ENCODE assay signal across 19 cellular contexts in the genomic region with DNA sequence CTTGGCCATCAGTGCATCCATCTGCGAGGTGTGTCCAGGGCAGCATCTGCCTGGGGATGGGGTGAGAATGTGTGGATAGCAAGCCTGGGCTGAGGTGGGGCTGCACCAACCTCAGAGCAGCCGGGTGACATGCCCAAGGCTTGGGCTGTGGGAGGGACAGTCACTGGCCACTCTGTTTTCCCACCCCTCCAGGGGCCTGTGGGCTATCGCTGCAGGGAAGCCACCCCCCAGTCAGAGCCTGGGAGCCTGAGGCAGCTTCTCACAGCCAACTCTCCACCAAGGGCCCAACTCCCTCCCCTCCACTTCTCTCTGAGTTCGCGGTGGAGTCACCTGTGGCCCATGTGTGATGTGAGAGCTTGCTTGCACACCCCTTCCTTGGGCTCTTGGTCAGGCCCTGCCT. TPM values are rescaled to one million over a fixed set of nuclear protein-coding genes. Genes with fewer than 3 reads are reported as not detected.
DNase-seq lines count a peak whose midpoint lies in the region; ATAC-seq, FAIRE-seq and TF ChIP-seq lines count a peak whose summit lies in the region.
"Had no signal": no experiment of that assay in that cellular context is flagged by ENCODE, and none has a peak within 500 bp of the region (broad histone marks: within the 10 kb centered on the region; RNA-seq: fewer than 3 reads in every experiment).

No MANE protein-coding gene starts in this region.

- ATAC-seq in Right ventricle myocardium inferior: no peak
- no peak for ATAC-seq in left ventricle myocardium superior
- ATAC-seq: A549 had no signal

- H2BK20ac ChIP-seq in H1 (ENCODE audit: low read length): no peak overlapping the region

- H3K36me3 ChIP-seq in H1 (ENCODE audit: control insufficient read depth in 2 of 4, insufficient read depth in 4 of 4, low read length in 3 of 4): no peaks in the 10 kb centered on the region

- no peak overlapping the region for H3K14ac ChIP-seq in H1 (ENCODE audit: insufficient read length)

- no peak overlapping the region for H3K9ac ChIP-seq in H1 (replicated peaks in 1 of 4; ENCODE audit: extremely low read depth in 1 of 4, low read depth in 3 of 4, low read length in 3 of 4)

- H3K27me3 ChIP-seq in H1 (replicated peaks in 1 of 4; ENCODE audit: control insufficient read depth in 3 of 4, extremely low read depth in 1 of 4, insufficient read depth in 3 of 4, low read length in 3 of 4): no peaks in the 10 kb centered on the region

- H3K4me1 ChIP-seq in H1 (replicated peaks in 1 of 4; ENCODE audit: control insufficient read depth in 3 of 4, insufficient read depth in 4 of 4, low read length in 3 of 4): peaks cover 9 to 21% (median 11%) of the 10 kb centered on the region in 4 experiments; a peak in 6 of 7 replicates
- H3K4me1 ChIP-seq: A549, Caco-2 had no signal

- H2AFZ ChIP-seq in H1 (ENCODE audit: low read length): no peak overlapping the region

- no peak overlapping the region for H2BK12ac ChIP-seq in H1 (ENCODE audit: low read depth, low read length)

- TF ChIP-seq CTCF in H1 (IDR thresholded peaks at IDR 0.05; ENCODE audit: control extremely low read depth in 1 of 3, insufficient read depth in 1 of 3, low read depth in 1 of 3, low read length in 3 of 3) (no peak), progenitor cell of endocrine pancreas (IDR thresholded peaks at IDR 0.05; ENCODE audit: unreplicated experiment) (no peak)

- no peaks in the 10 kb centered on the region for H3K27me3 Mint-ChIP-seq in progenitor cell of endocrine pancreas

- no peak overlapping the region for H3K18ac ChIP-seq in H1 (ENCODE audit: extremely low read depth, low read length)

- H3K9me3 Mint-ChIP-seq in progenitor cell of endocrine pancreas (ENCODE audit: low read depth): no peaks in the 10 kb centered on the region
- H3K9me3 Mint-ChIP-seq: CD8-positive, alpha-beta memory T cell; H9 had no signal

- no peak for TF ChIP-seq POLR2A in H1 (IDR thresholded peaks at IDR 0.05; ENCODE audit: control extremely low read depth in 1 of 2, low read depth in 2 of 2, low read length in 2 of 2)

- no peak overlapping the region for H3K4me2 ChIP-seq in H1 (ENCODE audit: insufficient read depth in 1 of 2, low read depth in 2 of 2, low read length in 2 of 2)
- H3K4me2 ChIP-seq: A549 had no signal

- CTCF ChIA-PET in H1 (lab: Charles Lee; ENCODE audit: partially characterized antibody): interaction anchor here (0.5 to 20.4 kb wide), 10 partner anchors 10 to 357 kb away, joined by 3 to 305 read pairs (median 6); no protein-coding TSS in a partner anchor

- H4K91ac ChIP-seq in H1 (replicated peaks; ENCODE audit: insufficient read length, low read length): no peak overlapping the region

- WGBS in H1 (ENCODE audit: extremely low coverage in 1 of 2, insufficient coverage in 1 of 2, insufficient read length in 1 of 2, insufficient replicate concordance in 2 of 2, low coverage in 1 of 2, low lambda C conversion rate in 2 of 2, missing lambda C conversion rate in 1 of 2), 2 experiments: 82% methylated on average over 5 of the region's 5 CpGs; no CpG with 5 or more reads in 1 of the 2 experiments

- no peaks in the 10 kb centered on the region for H3K23me2 ChIP-seq in H1 (ENCODE audit: low read depth, low read length)

- H3K9me3 ChIP-seq in H1 (ENCODE audit: insufficient read depth in 2 of 2, low read depth in 1 of 2, low read length in 1 of 2): no peaks in the 10 kb centered on the region
- H3K9me3 ChIP-seq: A549, Caco-2 had no signal

- FAIRE-seq in H1 (lab: Jason Lieb, UNC): no peak
- FAIRE-seq: A549, D721Med, G401.6, GM12891 had no signal

- H3K27ac ChIP-seq in H1 (ENCODE audit: low read depth, low read length): no peak overlapping the region
- no peak overlapping the region for H3K27ac ChIP-seq in substantia nigra (ENCODE audit: low read depth, low read length, poor library complexity, severe bottlenecking)
- H3K27ac ChIP-seq: 22Rv1, A549 had no signal

- no peak overlapping the region for H3K4ac ChIP-seq in H1 (replicated peaks; ENCODE audit: insufficient read length, low read depth, low read length)

- no peak for TF ChIP-seq EP300 in H1 (IDR thresholded peaks at IDR 0.05; ENCODE audit: borderline replicate concordance in 1 of 2, low read depth in 2 of 2, low read length in 2 of 2)

- POLR2A ChIA-PET in H1 (lab: Charles Lee; ENCODE audit: partially characterized antibody): no interaction called here

- intact Hi-C loops in Right ventricle myocardium inferior (cut with DNase I): no loop called here
- intact Hi-C loops in left ventricle myocardium superior (cut with micrococcal nuclease): no loop called here

- H4K5ac ChIP-seq in H1 (ENCODE audit: insufficient read length, low read depth, low read length): no peak overlapping the region

- peaks cover 46% of the 10 kb centered on the region for H3K79me1 ChIP-seq in H1 (ENCODE audit: low read depth, low read length)

- H2BK15ac ChIP-seq in H1 (ENCODE audit: low read length): no peak overlapping the region

- peaks cover 26 to 37% of the 10 kb centered on the region in 2 experiments for H4K20me1 ChIP-seq in H1 (replicated peaks in 1 of 2; ENCODE audit: control insufficient read depth in 1 of 2, insufficient read depth in 2 of 2, low read length in 2 of 2)

- H3K36me3 Mint-ChIP-seq in progenitor cell of endocrine pancreas (ENCODE audit: insufficient read depth): no peaks in the 10 kb centered on the region
- H3K36me3 Mint-ChIP-seq: CD4-positive, CD25-positive, alpha-beta regulatory T cell; CD8-positive, alpha-beta memory T cell had no signal

- H3K23ac ChIP-seq in H1 (ENCODE audit: insufficient read length): no peak overlapping the region

- TF ChIP-seq RAD21 in H1 (IDR thresholded peaks at IDR 0.05 in 1 of 2, conservative IDR thresholded peaks at IDR 0.05 in 1 of 2; ENCODE audit: low read depth in 2 of 2, low read length in 2 of 2): no peak

- H2AK5ac ChIP-seq in H1 (ENCODE audit: low read depth, low read length): no peak overlapping the region

- H2BK120ac ChIP-seq in H1 (replicated peaks; ENCODE audit: low read depth, low read length): no peak overlapping the region

- H3K4me1 Mint-ChIP-seq in progenitor cell of endocrine pancreas (ENCODE audit: low read depth): peaks cover 12% of the 10 kb centered on the region

- peak overlapping the region; percentile 37 for H3K27ac Mint-ChIP-seq in progenitor cell of endocrine pancreas
- H3K27ac Mint-ChIP-seq: CD4-positive, CD25-positive, alpha-beta regulatory T cell had no signal

- H3K4me3 Mint-ChIP-seq in progenitor cell of endocrine pancreas (ENCODE audit: low read depth): no peak overlapping the region
- H3K4me3 Mint-ChIP-seq: CD4-positive, CD25-positive, alpha-beta regulatory T cell; H9 had no signal

- peak overlapping the region; percentile 37; the same call in 1 of the 2 replicates for H4K8ac ChIP-seq in H1 (ENCODE audit: extremely low read depth, insufficient read depth, low read length)

- H3K79me2 ChIP-seq in H1 (ENCODE audit: control insufficient read depth in 1 of 2, insufficient read depth in 2 of 2, low read length in 2 of 2): peaks cover 0 to 88% of the 10 kb centered on the region in 2 experiments; a peak in 3 of 4 replicates

- no peak overlapping the region for H2BK5ac ChIP-seq in H1 (ENCODE audit: low read depth, low read length)

- H3K4me3 ChIP-seq in H1 (ENCODE audit: extremely low read depth in 1 of 4, insufficient read depth in 2 of 4, low read depth in 3 of 4, low read length in 4 of 4): no peak overlapping the region
- H3K4me3 ChIP-seq: A549 had no signal

- DNase-seq in Right ventricle myocardium inferior (ENCODE audit: missing footprints) (peak; percentile 23), left ventricle myocardium superior (no peak), H1 (ENCODE audit: low read depth in 1 of 2, low spot score in 2 of 2) (no peak), progenitor cell of endocrine pancreas (ENCODE audit: low spot score, unreplicated experiment) (no peak), NK-92 (lab: John Stamatoyannopoulos, UW; ENCODE audit: unreplicated experiment) (no peak), COR-L47 (lab: John Stamatoyannopoulos, UW) (no peak), substantia nigra (lab: John Stamatoyannopoulos, UW) (no peak)
- DNase-seq: C1 segment of cervical spinal cord; Caco-2; CD4-positive, CD25-positive, alpha-beta regulatory T cell; CD8-positive, alpha-beta memory T cell; GOT3; H9; KG1 had no signal

- no peak overlapping the region for H3K56ac ChIP-seq in H1 (replicated peaks; ENCODE audit: insufficient read length, low read depth, low read length)

TF ChIP-seq in H1, 55 proteins besides CTCF, POLR2A, EP300 and RAD21:
- TF ChIP-seq, protein P1, sequence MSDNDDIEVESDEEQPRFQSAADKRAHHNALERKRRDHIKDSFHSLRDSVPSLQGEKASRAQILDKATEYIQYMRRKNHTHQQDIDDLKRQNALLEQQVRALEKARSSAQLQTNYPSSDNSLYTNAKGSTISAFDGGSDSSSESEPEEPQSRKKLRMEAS (IDR thresholded peaks at IDR 0.05): no peak
- TF ChIP-seq CBX8 (IDR thresholded peaks at IDR 0.05; ENCODE audit: borderline replicate concordance, low read depth, low read length) (no peak), RBBP5 (IDR thresholded peaks at IDR 0.05; ENCODE audit: borderline replicate concordance, low read depth, low read length) (no peak), CBX5 (IDR thresholded peaks at IDR 0.05; ENCODE audit: low read depth, low read length) (no peak), GTF2F1 (IDR thresholded peaks at IDR 0.05; ENCODE audit: borderline replicate concordance, low read depth, low read length) (no peak), ZNF274 (IDR thresholded peaks at IDR 0.05; ENCODE audit: borderline replicate concordance, extremely low read depth, low read length) (no peak), CEBPB (IDR thresholded peaks at IDR 0.05; ENCODE audit: low read depth, low read length) (no peak), TEAD4 (IDR thresholded peaks at IDR 0.05; ENCODE audit: low read depth, low read length) (no peak), TAF1 (IDR thresholded peaks at IDR 0.05; ENCODE audit: low read depth, low read length) (no peak)

RNA-seq across cellular contexts. Expression of gene DAB2IP, which starts 54.7 kb away (rescaled TPM):
- total RNA-seq in Right ventricle myocardium inferior (53.0 TPM), left ventricle myocardium superior (54.8 TPM), progenitor cell of endocrine pancreas (63.2 and 67.8 TPM in 2 replicates)
- 39.5 and 41.4 TPM in 2 replicates for total RNA-seq in H1 (2021; fragmentation: NEBNext Ultra II Directional; extraction: Animal tissue kit (Norgen Biotek cat#: 25700))
- polyA plus RNA-seq in H1 (2011; rRNA removed): 19.7 and 28.0 TPM in 2 replicates
- 23.7 TPM for polyA plus RNA-seq in H1 (2011; cell fraction: cytosol; rRNA removed)
- polyA plus RNA-seq in H1 (2011; cell fraction: nucleus; rRNA removed): 50.0 TPM
- 23.2 to 24.5 TPM (median 23.7 TPM) in 4 replicates for polyA plus RNA-seq in H1 (2012, experiment 1 of 2)
- polyA plus RNA-seq in H1 (2012, experiment 2 of 2): 20.4 TPM
- 15.8 TPM for polyA plus RNA-seq in H1 (2013, experiment 1 of 2)
- polyA plus RNA-seq in H1 (2013, experiment 2 of 2): 15.8 TPM
- polyA minus RNA-seq in H1 (2011; rRNA and poly(A)+ RNA removed): 38.5 and 60.7 TPM in 2 replicates
- 25.3 TPM for polyA minus RNA-seq in H1 (2011; cell fraction: cytosol; rRNA and poly(A)+ RNA removed)
- 30.7 TPM for polyA minus RNA-seq in H1 (2011; cell fraction: nucleus; rRNA and poly(A)+ RNA removed)
- total RNA-seq: CD4-positive, CD25-positive, alpha-beta regulatory T cell had no signal
- polyA plus RNA-seq: CD4-positive, CD25-positive, alpha-beta regulatory T cell had no signal
